In the genomic region with DNA sequence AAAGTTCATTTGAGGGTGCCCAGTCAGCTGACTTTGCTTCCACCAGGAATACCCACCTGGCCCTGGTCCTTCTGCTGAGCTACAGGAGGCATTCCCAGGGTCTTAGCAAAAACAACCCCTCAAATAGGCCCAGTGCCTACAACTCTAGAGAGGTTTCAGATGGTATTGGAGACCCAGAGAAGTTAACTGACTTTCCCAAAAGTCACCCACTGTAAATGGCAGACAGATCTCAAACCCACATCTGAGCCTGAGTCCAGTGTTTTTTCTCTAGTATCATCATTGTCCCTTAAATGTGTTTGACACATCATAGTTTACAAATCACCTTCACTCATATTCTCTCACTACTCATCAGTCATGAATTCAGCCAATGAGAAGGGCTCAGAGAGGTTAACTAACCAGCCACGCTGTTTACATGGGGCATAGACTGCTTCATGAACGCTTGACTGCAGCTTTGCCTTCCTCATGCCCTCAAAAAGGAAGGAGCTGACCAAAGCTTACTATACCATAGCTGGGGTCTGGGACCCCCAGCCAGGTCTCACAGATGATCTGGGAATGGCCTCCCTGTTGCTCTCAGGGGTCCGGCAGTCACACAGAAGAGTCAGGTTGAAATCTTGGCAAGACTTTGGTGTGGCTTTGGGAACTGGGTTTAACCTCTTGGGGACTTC, we compare ENCODE assay signal across 1 cellular context.
A peak's percentile ranks its signal among the peaks of the same experiment; 100 is the strongest.
TF ChIP-seq lines count a peak whose summit lies in the region.

No MANE protein-coding gene starts in this region.

TF ChIP-seq in HepG2, 621 proteins besides CTCF, POLR2A, EP300 and RAD21:
- 0 out of 2 replicates have a peak, but pooled peaks have one; percentile 30 for TF ChIP-seq ZNF317 (CRISPR knock-in tag; IDR thresholded peaks at IDR 0.05)
- TF ChIP-seq REXO4 (CRISPR knock-in tag; IDR thresholded peaks at IDR 0.05; ENCODE audit: borderline replicate concordance), result no peak
